20 cellular contexts compared by ENCODE assay signal in genomic region chr2:36409971-36410370, GRCh38. TPM values are rescaled to one million over a fixed set of nuclear protein-coding genes. Genes with fewer than 3 reads are reported as not detected.
A peak's percentile ranks its signal among the peaks of the same experiment; 100 is the strongest.
DNase-seq lines count a peak whose midpoint lies in the region; ATAC-seq, FAIRE-seq and TF ChIP-seq lines count a peak whose summit lies in the region.
"Had no signal": no experiment of that assay in that cellular context is flagged by ENCODE, and none has a peak within 500 bp of the region (broad histone marks: within the 10 kb centered on the region; RNA-seq: fewer than 3 reads in every experiment).

No MANE protein-coding gene starts in this region.

- H3K36me3 Mint-ChIP-seq in chondrocyte (ENCODE audit: low read depth), result peaks cover 2% of the 10 kb centered on the region

- DNase-seq in right lobe of liver, result no peak
- no peak for DNase-seq in HepG2 (ENCODE audit: low spot score)
- DNase-seq in chondrocyte (ENCODE audit: low spot score), result no peak
- no peak for DNase-seq in tibial artery
- no peak for DNase-seq in GM03348 (ENCODE audit: low spot score)
- DNase-seq: activated CD4-positive, alpha-beta T cell treated with anti-CD3 and anti-CD28 coated beads, Interleukin-2, amount 50 U/mL, for 1 hour; activated CD8-positive, alpha-beta memory T cell treated with anti-CD3 and anti-CD28 coated beads, Interleukin-2, amount 50 U/mL, for 4 hours; activated naive CD8-positive, alpha-beta T cell treated with anti-CD3 and anti-CD28 coated beads, Interleukin-2, amount 50 U/mL, for 24 hours; dorsolateral prefrontal cortex; left colon; MG63; NCI-H146; NCI-H69; stimulated activated CD4-positive, alpha-beta T cell treated with anti-CD3 and anti-CD28 coated beads, Interleukin-12 subunit alpha, Interleukin-12 subunit beta, amount 100 ng/mL, for 4 hours had no signal

- no peak for TF ChIP-seq POLR2A in right lobe of liver (IDR thresholded peaks at IDR 0.05)
- no peak for TF ChIP-seq POLR2A in HepG2 (IDR thresholded peaks at IDR 0.05; ENCODE audit: insufficient read depth in 1 of 2, low read depth in 2 of 2, low read length in 2 of 2)

- H3K4me3 ChIP-seq in right lobe of liver (no peak overlapping the region), HepG2 (replicated peaks in 1 of 3; ENCODE audit: insufficient read depth in 1 of 3, low read depth in 2 of 3, low read length in 3 of 3) (no peak overlapping the region), muscle layer of duodenum (ENCODE audit: low read depth in 1 of 2, low read length in 2 of 2) (no peak overlapping the region), tibial artery (no peak overlapping the region)
- H3K4me3 ChIP-seq: dorsolateral prefrontal cortex, MG63 had no signal

- no peaks in the 10 kb centered on the region for H3K9me3 Mint-ChIP-seq in chondrocyte (ENCODE audit: low read depth)
- H3K9me3 Mint-ChIP-seq: activated naive CD8-positive, alpha-beta T cell treated with anti-CD3 and anti-CD28 coated beads, Interleukin-2, amount 50 U/mL, for 24 hours; neural crest cell had no signal

- H4K20me1 ChIP-seq in HepG2 (ENCODE audit: insufficient read depth, low read length), result peaks cover 16% of the 10 kb centered on the region; the same call in 1 of the 2 replicates

- H3K79me2 ChIP-seq in HepG2 (ENCODE audit: insufficient read depth, low read length), result peaks cover 72% of the 10 kb centered on the region

- POLR2A ChIA-PET in HepG2 (lab: Yijun Ruan, JAX), result no interaction called here

- TF ChIP-seq EP300 in HepG2 (IDR thresholded peaks at IDR 0.05; ENCODE audit: low read depth in 2 of 2, low read length in 2 of 2), result no peak
- no peak for TF ChIP-seq EP300 in HepG2 (CRISPR knock-in tag; IDR thresholded peaks at IDR 0.05; ENCODE audit: borderline replicate concordance)

- H3K4me2 ChIP-seq in HepG2 (ENCODE audit: low read depth, low read length), result no peak overlapping the region

- no peaks in the 10 kb centered on the region for H3K9me3 ChIP-seq in right lobe of liver
- no peaks in the 10 kb centered on the region for H3K9me3 ChIP-seq in HepG2 (ENCODE audit: low read length)
- no peaks in the 10 kb centered on the region for H3K9me3 ChIP-seq in muscle layer of duodenum (ENCODE audit: control insufficient read depth in 1 of 2, low read length in 2 of 2)
- no peaks in the 10 kb centered on the region for H3K9me3 ChIP-seq in tibial artery
- H3K9me3 ChIP-seq: MG63 had no signal

- CTCF ChIA-PET in HepG2 (lab: Yijun Ruan, JAX; ENCODE audit: low intra/inter-chr PET ratio, low total read pairs), result no interaction called here

- H3K4me1 ChIP-seq in right lobe of liver, result peaks cover 0 to 12% (median 0%) of the 10 kb centered on the region in 4 donors
- H3K4me1 ChIP-seq in HepG2 (ENCODE audit: insufficient read depth, low read length), result peaks cover 39% of the 10 kb centered on the region
- H3K4me1 ChIP-seq in muscle layer of duodenum (ENCODE audit: control insufficient read depth in 1 of 2, insufficient read depth in 2 of 2, low read length in 2 of 2), result peaks cover 0 to 32% of the 10 kb centered on the region in 2 donors
- H3K4me1 ChIP-seq in tibial artery, result peaks cover 0 to 100% (median 78%) of the 10 kb centered on the region in 4 donors

- intact Hi-C loops in right lobe of liver (cut with DNase I), result no loop called here
- intact Hi-C loops in HepG2 (cut with micrococcal nuclease; ENCODE audit: unreplicated experiment), result loop anchor here (5.0 kb wide), 1 partner anchor 42 kb away; no protein-coding TSS in a partner anchor
- intact Hi-C loops in tibial artery (cut with DNase I; ENCODE audit: low total_unique reads), result loop anchor here (10.0 kb wide), 1 partner anchor 45 kb away; no protein-coding TSS in a partner anchor

- 20% methylated on average over 3 of the region's 3 CpGs for WGBS in right lobe of liver (ENCODE audit: insufficient coverage, low coverage, low lambda C conversion rate, missing lambda C conversion rate)
- 93% methylated on average over 3 of the region's 3 CpGs for WGBS in HepG2 (ENCODE audit: low lambda C conversion rate)

- no peak for TF ChIP-seq RAD21 in HepG2 (CRISPR knock-in tag; IDR thresholded peaks at IDR 0.05)

- H3K27me3 ChIP-seq in right lobe of liver (no peaks in the 10 kb centered on the region), HepG2 (ENCODE audit: control insufficient read depth in 1 of 2, insufficient read depth in 2 of 2, low read length in 2 of 2) (no peaks in the 10 kb centered on the region), muscle layer of duodenum (ENCODE audit: low read depth, low read length) (no peaks in the 10 kb centered on the region), tibial artery (no peaks in the 10 kb centered on the region)
- H3K27me3 ChIP-seq: dorsolateral prefrontal cortex, MG63 had no signal

- no peak for FAIRE-seq in HepG2 (lab: Jason Lieb, UNC)

- TF ChIP-seq CTCF in right lobe of liver (IDR thresholded peaks at IDR 0.05) (no peak), HepG2 (CRISPR knock-in tag; IDR thresholded peaks at IDR 0.05) (no peak), chondrocyte (IDR thresholded peaks at IDR 0.05) (no peak), tibial artery (IDR thresholded peaks at IDR 0.05) (no peak)

- in situ Hi-C loops in HepG2 (cut with HindIII; ENCODE audit: extremely low pct_ligation_motif_present, low pct_unique_long_range_greater_than_20kb), result no loop called here

- H3K4me1 Mint-ChIP-seq in chondrocyte (ENCODE audit: low read depth), result peaks cover 84% of the 10 kb centered on the region

- no peak overlapping the region for H3K4me3 Mint-ChIP-seq in chondrocyte (ENCODE audit: unreplicated experiment)
- H3K4me3 Mint-ChIP-seq: activated naive CD8-positive, alpha-beta T cell treated with anti-CD3 and anti-CD28 coated beads, Interleukin-2, amount 50 U/mL, for 24 hours; neural crest cell had no signal

- ATAC-seq in right lobe of liver, result peak in 3 of 4 donors; percentile 28 to 32 (median 31)
- no peak for ATAC-seq in HepG2
- no peak for ATAC-seq in GM18502 (IDR thresholded peaks at IDR 0.05; ENCODE audit: poor library complexity, unreplicated experiment)
- ATAC-seq in GM21515 (IDR thresholded peaks at IDR 0.05; ENCODE audit: unreplicated experiment), result no peak
- ATAC-seq: activated naive CD8-positive, alpha-beta T cell treated with anti-CD3 and anti-CD28 coated beads, Interleukin-2, amount 50 U/mL, for 24 hours; left colon had no signal

- no peaks in the 10 kb centered on the region for H3K27me3 Mint-ChIP-seq in chondrocyte (ENCODE audit: low read depth)

- H3K27ac Mint-ChIP-seq in chondrocyte (ENCODE audit: unreplicated experiment), result peak overlapping the region; percentile 70
- H3K27ac Mint-ChIP-seq: activated naive CD8-positive, alpha-beta T cell treated with anti-CD3 and anti-CD28 coated beads, Interleukin-2, amount 50 U/mL, for 24 hours had no signal

- no peak overlapping the region for H3K9ac ChIP-seq in HepG2 (ENCODE audit: insufficient read depth, low read depth, low read length)

- H3K36me3 ChIP-seq in right lobe of liver (no peaks in the 10 kb centered on the region), HepG2 (replicated peaks in 1 of 2; ENCODE audit: control insufficient read depth in 1 of 2, insufficient read depth in 2 of 2, low read length in 2 of 2) (peaks cover 8% of the 10 kb centered on the region in 2 experiments; a peak in 4 of 5 replicates), muscle layer of duodenum (ENCODE audit: control insufficient read depth in 1 of 2, insufficient read depth in 2 of 2, low read length in 2 of 2) (no peaks in the 10 kb centered on the region), tibial artery (no peaks in the 10 kb centered on the region)

- H3K27ac ChIP-seq in right lobe of liver (no peak overlapping the region), HepG2 (ENCODE audit: extremely low read length, insufficient read depth, low read length) (no peak overlapping the region), muscle layer of duodenum (ENCODE audit: low read length) (peak overlapping the region; percentile 17), tibial artery (peak overlapping the region; percentile 68 to 74)
- H3K27ac ChIP-seq: C4-2B, HL-60 had no signal

- no peak overlapping the region for H2AFZ ChIP-seq in HepG2 (ENCODE audit: low read length)

- BruUV-seq in HepG2 (replicated peaks; lab: Mats Ljungman, UMichigan), result no TSS peak

RNA-seq across cellular contexts. Expression of gene CRIM1, which starts 54.4 kb away (rescaled TPM):
- total RNA-seq in right lobe of liver (10 to 100 TPM in 4 of 6 experiments, 1 to 10 TPM in 2; 4.2 to 30.5 (median 16.7) TPM), HepG2 (2016; rRNA removed; fragmentation: Illumina TruSeq; extraction: Trizol) (21.5 and 39.1 TPM in 2 replicates), chondrocyte (99.5 to 194 TPM (median 184 TPM) in 3 replicates)
- 87.0 and 95.7 TPM in 2 replicates for total RNA-seq in HepG2 (2016; cell fraction: cytosol; rRNA removed; fragmentation: Illumina TruSeq; extraction: Trizol; ENCODE audit: low read depth)
- total RNA-seq in HepG2 (2016; cell fraction: insoluble cytoplasmic fraction; rRNA removed; fragmentation: Illumina TruSeq; extraction: Trizol), result 19.5 and 37.7 TPM in 2 replicates
- total RNA-seq in HepG2 (2016; cell fraction: membrane; rRNA removed; fragmentation: Illumina TruSeq; extraction: Trizol), result 21.6 and 24.0 TPM in 2 replicates
- 70.5 and 71.4 TPM in 2 replicates for total RNA-seq in HepG2 (2016; cell fraction: nucleus; rRNA removed; fragmentation: Illumina TruSeq; extraction: Trizol)
- polyA plus RNA-seq in HepG2 (2011; rRNA removed), result 61.6 and 69.9 TPM in 2 replicates
- 47.0 and 57.8 TPM in 2 replicates for polyA plus RNA-seq in HepG2 (2011; cell fraction: cytosol; rRNA removed)
- 59.9 and 71.8 TPM in 2 replicates for polyA plus RNA-seq in HepG2 (2011; cell fraction: nucleus; rRNA removed)
- polyA plus RNA-seq in HepG2 (2012), result 47.6 and 59.6 TPM in 2 replicates
- 1.1 and 2.4 TPM in 2 replicates for polyA plus RNA-seq in HepG2 (2016; cell fraction: cytosol; fragmentation: Illumina TruSeq; extraction: Trizol; ENCODE audit: low read depth)
- 14.9 and 16.1 TPM in 2 replicates for polyA plus RNA-seq in HepG2 (2016; cell fraction: insoluble cytoplasmic fraction; fragmentation: Illumina TruSeq; extraction: Trizol; ENCODE audit: low read depth)
- polyA plus RNA-seq in HepG2 (2016; cell fraction: membrane; fragmentation: Illumina TruSeq; extraction: Trizol; ENCODE audit: low read depth), result 3.8 and 5.1 TPM in 2 replicates
- 36.1 and 38.6 TPM in 2 replicates for polyA plus RNA-seq in HepG2 (2016; cell fraction: nucleus; fragmentation: Illumina TruSeq; extraction: Trizol; ENCODE audit: insufficient read depth, low read depth)
- 452 and 516 TPM in 2 replicates for polyA minus RNA-seq in HepG2 (2011; rRNA and poly(A)+ RNA removed; ENCODE audit: low replicate concordance)
- 226 and 235 TPM in 2 replicates for polyA minus RNA-seq in HepG2 (2011; cell fraction: cytosol; rRNA and poly(A)+ RNA removed)
- 306 and 348 TPM in 2 replicates for polyA minus RNA-seq in HepG2 (2011; cell fraction: nucleus; rRNA and poly(A)+ RNA removed)

Comparison
In these comparisons a context has a peak if more than half of its experiments do, and no peak if none do; other contexts are left out.
1. ATAC-seq: peak in right lobe of liver (3 of 4); none in HepG2 (single experiment), GM18502 (single experiment) and GM21515 (single experiment).
2. intact Hi-C loops: an anchor here in HepG2 (5.0 kb wide) and tibial artery (10.0 kb wide); none called in right lobe of liver.
3. H3K27ac ChIP-seq: peak in muscle layer of duodenum (single experiment) and tibial artery (2 of 2); none in right lobe of liver (0 of 3) and HepG2 (single experiment).